Comparison of ENCODE assay signal across 25 cellular contexts in genomic region chr21:28590026-28590425, GRCh38.
"Had no signal": no experiment of that assay in that cellular context is flagged by ENCODE, and none has a peak within 500 bp of the region (broad histone marks: within the 10 kb centered on the region; RNA-seq: fewer than 3 reads in every experiment).

No MANE protein-coding gene starts in this region.

- ATAC-seq: effector memory CD8-positive, alpha-beta T cell; heart right ventricle; left cardiac atrium; left lung; mucosa of descending colon; natural killer cell treated with Interleukin-12 subunit alpha and Interleukin-12 subunit beta and Interleukin-15 and Interleukin-18, amount 100 ng/mL, for 72 hours; right lobe of liver; stimulated activated naive B cell treated with anti-CD40 and anti-IgM and Interleukin-4, amounts not matched to agents 10 μg/mL and 1 μg/mL and 100 μg/mL, for 72 hours; stimulated activated naive CD8-positive, alpha-beta T cell treated with anti-CD3 and anti-CD28 coated beads, Interleukin-15, amount 100 ng/mL, for 72 hours had no signal

- H3K9me3 ChIP-seq: esophagus squamous epithelium, neutrophil, right lobe of liver, thyroid gland had no signal

- H3K4me3 ChIP-seq: esophagus squamous epithelium, heart right ventricle, left lung, mucosa of descending colon, right lobe of liver, suprapubic skin, thyroid gland had no signal

- H2AFZ ChIP-seq: parathyroid adenoma had no signal

- H3K79me2 ChIP-seq: parathyroid adenoma had no signal

- H3K36me3 ChIP-seq: esophagus squamous epithelium, heart right ventricle, left lung, neutrophil, right lobe of liver, suprapubic skin, thyroid gland had no signal

- H3K9ac ChIP-seq: parathyroid adenoma had no signal

- H3K4me1 ChIP-seq: esophagus squamous epithelium, heart right ventricle, left lung, parathyroid adenoma, right lobe of liver, suprapubic skin, thyroid gland had no signal

- H3K27ac ChIP-seq: esophagus squamous epithelium, heart right ventricle, left lung, neutrophil, parathyroid adenoma, right lobe of liver, suprapubic skin, thyroid gland had no signal

- DNase-seq: effector memory CD8-positive, alpha-beta T cell; esophagus squamous epithelium; foreskin melanocyte; glutamatergic neuron; heart right ventricle; hippocampal formation; left cardiac atrium; left lung; mesenchymal stem cell; mucosa of descending colon; naive B cell; right lobe of liver; small intestine; stimulated activated CD4-positive, alpha-beta T cell treated with anti-CD3 and anti-CD28 coated beads, Interleukin-15, amount 100 ng/mL, for 24 hours; stimulated activated CD4-positive, alpha-beta T cell treated with anti-CD3 and anti-CD28 coated beads, Interleukin-2, amount 100 ng/mL, for 48 hours; stimulated activated naive B cell treated with anti-CD40 and anti-IgM and Interleukin-4, amounts not matched to agents 10 μg/mL and 1 μg/mL and 100 μg/mL, for 72 hours; stimulated activated naive CD8-positive, alpha-beta T cell treated with anti-CD3 and anti-CD28 coated beads, Interleukin-15, amount 100 ng/mL, for 72 hours; thyroid gland; trophoblast cell had no signal

- FAIRE-seq: endometrium, islet of Langerhans, small intestine had no signal

- H3K27me3 ChIP-seq: esophagus squamous epithelium, heart right ventricle, left lung, neutrophil, right lobe of liver, suprapubic skin, thyroid gland had no signal
